ENCODE assay signal across 9 cellular contexts in the genomic region with DNA sequence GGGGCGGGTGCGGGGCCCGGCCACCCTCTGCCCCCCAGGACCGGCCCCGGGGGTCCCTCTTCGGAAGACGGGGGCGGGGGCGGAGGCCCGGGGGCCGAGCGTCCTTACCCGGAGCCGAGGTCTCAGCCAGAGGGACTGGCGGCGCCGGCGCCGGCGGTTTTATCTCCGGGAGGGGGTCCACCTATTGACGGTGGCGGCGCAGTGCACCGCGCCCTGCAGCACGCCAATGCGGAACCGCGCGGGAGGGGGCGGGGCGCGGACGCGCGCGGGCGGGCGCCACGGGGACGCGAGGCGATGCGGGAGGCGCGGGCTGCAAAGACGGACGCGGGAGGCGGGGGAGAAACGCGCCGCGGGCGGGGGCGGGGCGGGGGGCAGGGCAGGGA. TPM values are rescaled to one million over a fixed set of nuclear protein-coding genes. Genes with fewer than 3 reads are reported as not detected.
DNase-seq lines count a peak whose midpoint lies in the region; ATAC-seq lines count a peak whose summit lies in the region.
"Had no signal": no experiment of that assay in that cellular context is flagged by ENCODE, and none has a peak within 500 bp of the region (broad histone marks: within the 10 kb centered on the region; RNA-seq: fewer than 3 reads in every experiment).

Gene EEF1A2, minus strand, starts transcription at position 134 of the 383 bp plus-strand sequence. CDS start 1,320 bp downstream, outside the sequence.

- no peaks in the 10 kb centered on the region for H3K27me3 ChIP-seq in right cardiac atrium (ENCODE audit: control insufficient read depth, insufficient read depth)

- ATAC-seq in right cardiac atrium (peak in 1 of 2 donors; percentile 1), HG03460 (IDR thresholded peaks at IDR 0.05; ENCODE audit: unreplicated experiment) (no peak)

- H3K27ac ChIP-seq in right cardiac atrium (ENCODE audit: low read length): peak within 1 kb of the TSS; percentile 53
- H3K27ac ChIP-seq: neutrophil had no signal

- intact Hi-C loops in right cardiac atrium (cut with DNase I): no loop called here

- 1% methylated on average over 57 of the region's 58 CpGs for WGBS in right cardiac atrium

- H3K9me3 ChIP-seq in right cardiac atrium (ENCODE audit: control insufficient read depth, low read length): no peaks in the 10 kb centered on the region
- H3K9me3 ChIP-seq: neutrophil had no signal

- in situ Hi-C loops in G401 (cut with HindIII; ENCODE audit: low sequenced_read_pairs): no loop called here

- peaks cover 3% of the 10 kb centered on the region for H3K4me1 ChIP-seq in right cardiac atrium (ENCODE audit: control insufficient read depth, insufficient read depth, low read length)

- H3K4me3 ChIP-seq in right cardiac atrium (ENCODE audit: low read length): peak within 1 kb of the TSS; percentile 71

- DNase-seq in G401 (ENCODE audit: low spot score): peak; percentile 68
- DNase-seq in NCI-H1092 (lab: John Stamatoyannopoulos, UW): peak; percentile 50
- peak; percentile 63 for DNase-seq in activated naive CD4-positive, alpha-beta T cell treated with anti-CD3 and anti-CD28 coated beads, Interleukin-2, amount 50 U/mL, for 16 hours
- DNase-seq in right cardiac atrium: peak; percentile 58 to 89 (median 85)
- peak; percentile 40 for DNase-seq in stimulated activated CD4-positive, alpha-beta T cell treated with anti-CD3 and anti-CD28 coated beads, Interleukin-15, amount 100 ng/mL, for 24 hours
- DNase-seq in GF-D8 (lab: John Stamatoyannopoulos, UW): no peak
- no peak for DNase-seq in OCI-M1 (lab: John Stamatoyannopoulos, UW)

RNA-seq across cellular contexts. Expression of gene EEF1A2, which starts in this region (rescaled TPM):
- total RNA-seq in G401 (2014; rRNA removed; shearing (Covaris generic)): 47.5 and 58.1 TPM in 2 replicates
- 1,000 to 10,000 TPM in 1 of 4 donors, 100 to 1,000 TPM in 3; 701 to 1,033 (median 894) TPM for total RNA-seq in right cardiac atrium
- polyA plus RNA-seq in right cardiac atrium: 952 TPM

Comparison
In these comparisons a context has a peak if more than half of its experiments do, and no peak if none do; other contexts are left out.
1. RNA of gene EEF1A2 (total RNA-seq): 701 to 1,033 TPM in right cardiac atrium; 47.5 to 58.1 TPM in G401; every median in the first group is over 10 times any median in the second.
2. DNase-seq: peak in G401 (single experiment), NCI-H1092 (single experiment), activated naive CD4-positive, alpha-beta T cell treated with anti-CD3 and anti-CD28 coated beads, Interleukin-2, amount 50 U/mL, for 16 hours (single experiment), right cardiac atrium (3 of 3) and stimulated activated CD4-positive, alpha-beta T cell treated with anti-CD3 and anti-CD28 coated beads, Interleukin-15, amount 100 ng/mL, for 24 hours (single experiment); none in GF-D8 (single experiment) and OCI-M1 (single experiment).